In the genomic region with DNA sequence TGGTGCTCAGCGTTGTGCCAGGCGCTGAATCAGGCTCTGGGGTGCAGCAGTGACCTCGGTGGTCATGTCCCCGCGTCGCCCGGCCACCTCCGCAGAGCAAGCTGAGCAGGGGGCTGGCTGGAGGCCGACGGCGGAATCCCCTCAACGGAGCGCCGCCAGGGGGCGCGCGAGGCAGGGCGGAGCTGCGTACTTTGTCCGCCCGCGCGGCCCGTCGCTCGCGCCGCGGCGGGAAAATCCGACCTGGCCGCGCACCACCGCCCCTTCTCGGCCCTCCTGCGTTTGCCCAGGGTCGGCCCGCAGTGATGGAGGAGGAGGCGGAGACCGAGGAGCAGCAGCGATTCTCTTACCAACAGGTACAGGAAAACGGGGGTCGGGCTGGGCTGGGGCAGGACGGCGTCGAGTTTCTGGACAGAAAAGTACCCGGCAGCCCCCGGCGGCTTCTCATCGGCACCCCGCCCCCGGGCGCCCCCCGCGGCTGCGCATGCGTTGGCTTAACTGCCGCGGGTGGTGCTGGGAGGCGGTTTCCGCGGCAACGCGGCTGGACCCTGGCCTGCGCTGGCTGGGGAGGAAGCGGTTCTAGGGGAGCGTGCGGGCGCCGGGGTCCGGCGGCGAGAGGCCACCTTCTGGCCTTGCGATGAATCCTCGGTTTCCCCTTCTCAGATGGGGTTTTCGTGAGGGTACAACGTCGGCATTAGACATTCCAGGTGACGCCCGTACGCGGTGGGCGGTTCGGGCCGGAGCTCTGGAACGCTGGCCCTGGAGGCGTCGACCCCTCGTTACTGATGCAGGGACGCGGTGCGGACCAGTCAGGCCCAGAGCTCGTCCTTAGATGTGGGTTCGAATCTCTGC, we compare ENCODE assay signal across 8 cellular contexts. TPM values are rescaled to one million over a fixed set of nuclear protein-coding genes. Genes with fewer than 3 reads are reported as not detected.
DNase-seq lines count a peak whose midpoint lies in the region; ATAC-seq and TF ChIP-seq lines count a peak whose summit lies in the region.

A gene (plus strand): TSS at position 218 of the 849 bp plus-strand sequence. CDS start 85 bp downstream, at position 303.

- WGBS in trophoblast cell (ENCODE audit: extremely low coverage, insufficient coverage, insufficient read length), result no CpG with 5 or more reads among the region's 94 CpGs
- WGBS in tibial nerve, 2 donors, result 0 to 1% methylated on average over 24 to 39 of the region's 94 CpGs

- peaks cover 19% of the 10 kb centered on the region for H3K4me1 Mint-ChIP-seq in activated naive CD8-positive, alpha-beta T cell treated with anti-CD3 and anti-CD28 coated beads, Interleukin-2, amount 10 ng/mL, durations not matched to agents 7 days and 5 days

- H3K4me1 ChIP-seq in cardiac muscle cell (ENCODE audit: low read depth) (peaks cover 4% of the 10 kb centered on the region), trophoblast cell (ENCODE audit: control insufficient read depth in 1 of 2, insufficient read depth in 2 of 2, low read length in 2 of 2) (peaks cover 3 to 6% of the 10 kb centered on the region in 2 experiments), tibial nerve (peaks cover 0 to 31% (median 5%) of the 10 kb centered on the region in 4 donors)

- H3K9ac ChIP-seq in trophoblast cell (ENCODE audit: low read length), result peak within 1 kb of the TSS; percentile 75

- peak; percentile 93 for DNase-seq in GM12865 (ENCODE audit: low read depth)
- DNase-seq in NCI-H1048 (lab: John Stamatoyannopoulos, UW), result peak; percentile 69
- peak; percentile 65 to 81 for DNase-seq in SW 1271 (lab: John Stamatoyannopoulos, UW)
- peak; percentile 98 for DNase-seq in activated naive CD8-positive, alpha-beta T cell treated with anti-CD3 and anti-CD28 coated beads, Interleukin-2, amount 10 ng/mL, durations not matched to agents 7 days and 5 days
- DNase-seq in cardiac muscle cell (ENCODE audit: low read depth in 1 of 2, low spot score in 1 of 2), result peak; percentile 92 to 93
- peak; percentile 77 to 94 for DNase-seq in trophoblast cell
- peak; percentile 74 to 76 for DNase-seq in tibial nerve (ENCODE audit: low spot score in 2 of 2)

- H3K4me3 Mint-ChIP-seq in activated naive CD8-positive, alpha-beta T cell treated with anti-CD3 and anti-CD28 coated beads, Interleukin-2, amount 10 ng/mL, durations not matched to agents 7 days and 5 days, result peak within 1 kb of the TSS; percentile 92

- H3K36me3 ChIP-seq in cardiac muscle cell, result no peaks in the 10 kb centered on the region
- H3K36me3 ChIP-seq in trophoblast cell (ENCODE audit: control insufficient read depth in 1 of 2, insufficient read depth in 2 of 2, low read length in 2 of 2), result no peaks in the 10 kb centered on the region
- H3K36me3 ChIP-seq in tibial nerve, result peaks cover 0 to 6% (median 0%) of the 10 kb centered on the region in 3 donors

- H2BK120ac ChIP-seq in trophoblast cell (ENCODE audit: insufficient read depth, low read length, poor library complexity), result peak within 1 kb of the TSS; percentile 71

- H3K27ac ChIP-seq in cardiac muscle cell, result peak within 1 kb of the TSS; percentile 29
- peak within 1 kb of the TSS; percentile 65 for H3K27ac ChIP-seq in trophoblast cell (ENCODE audit: low read depth, low read length)
- peak within 1 kb of the TSS in 3 of 4 donors; percentile 64 to 84 (median 82) for H3K27ac ChIP-seq in tibial nerve

- no peaks in the 10 kb centered on the region for H3K27me3 Mint-ChIP-seq in activated naive CD8-positive, alpha-beta T cell treated with anti-CD3 and anti-CD28 coated beads, Interleukin-2, amount 10 ng/mL, durations not matched to agents 7 days and 5 days

- H3K18ac ChIP-seq in trophoblast cell (ENCODE audit: low read length), result peak within 1 kb of the TSS; percentile 73

- TF ChIP-seq EP300 in tibial nerve (IDR thresholded peaks at IDR 0.05), result peak in 1 of 2 donors; percentile 77

- TF ChIP-seq POLR2A in tibial nerve (IDR thresholded peaks at IDR 0.05), result peak in 1 of 2 donors; percentile 20

- H3K4me3 ChIP-seq in GM12865 (ENCODE audit: low read depth, low read length) (peak within 1 kb of the TSS; percentile 93), cardiac muscle cell (peak within 1 kb of the TSS; percentile 59), trophoblast cell (ENCODE audit: low read depth, low read length) (peak within 1 kb of the TSS; percentile 82), tibial nerve (peak within 1 kb of the TSS; percentile 71 to 94 (median 80))

- H2AK5ac ChIP-seq in trophoblast cell (ENCODE audit: low read length), result no peak within 1 kb of the TSS

- TF ChIP-seq CTCF in GM12865 (IDR thresholded peaks at IDR 0.05; ENCODE audit: insufficient read depth, low read depth, low read length, missing control alignments), result peak; percentile 95
- TF ChIP-seq CTCF in cardiac muscle cell (IDR thresholded peaks at IDR 0.05; ENCODE audit: low read depth, low read length), result peak; percentile 86
- TF ChIP-seq CTCF in tibial nerve (IDR thresholded peaks at IDR 0.05), result peak; percentile 97 to 100 (median 98)

- H3K4me2 ChIP-seq in trophoblast cell (ENCODE audit: low read length), result peak within 1 kb of the TSS; percentile 81

- peak within 1 kb of the TSS; percentile 69 for H3K14ac ChIP-seq in trophoblast cell (ENCODE audit: low read length)

- H2AFZ ChIP-seq in trophoblast cell (ENCODE audit: insufficient read depth, low read length, poor library complexity), result peak within 1 kb of the TSS; percentile 86

- H3K23ac ChIP-seq in trophoblast cell (ENCODE audit: low read length), result no peak within 1 kb of the TSS

- H3K36me3 Mint-ChIP-seq in activated naive CD8-positive, alpha-beta T cell treated with anti-CD3 and anti-CD28 coated beads, Interleukin-2, amount 10 ng/mL, durations not matched to agents 7 days and 5 days, result no peaks in the 10 kb centered on the region

- H4K91ac ChIP-seq in trophoblast cell (ENCODE audit: low read depth, low read length), result peak within 1 kb of the TSS; percentile 87

- no peaks in the 10 kb centered on the region for H3K9me3 ChIP-seq in cardiac muscle cell (ENCODE audit: low read depth)
- no peaks in the 10 kb centered on the region for H3K9me3 ChIP-seq in trophoblast cell (ENCODE audit: insufficient read depth, low read depth, low read length)
- H3K9me3 ChIP-seq in tibial nerve, result no peaks in the 10 kb centered on the region

- H3K27me3 ChIP-seq in cardiac muscle cell, result no peaks in the 10 kb centered on the region
- H3K27me3 ChIP-seq in trophoblast cell (ENCODE audit: insufficient read depth, low read length), result no peaks in the 10 kb centered on the region
- H3K27me3 ChIP-seq in tibial nerve, result no peaks in the 10 kb centered on the region

- H3K79me2 ChIP-seq in trophoblast cell (ENCODE audit: control insufficient read depth, insufficient read depth, low read length, poor library complexity), result no peaks in the 10 kb centered on the region

- peak within 1 kb of the TSS; percentile 63 for H4K12ac ChIP-seq in trophoblast cell (ENCODE audit: low read depth, low read length)

- peak within 1 kb of the TSS; percentile 70 for H2BK5ac ChIP-seq in trophoblast cell (ENCODE audit: low read depth, low read length, poor library complexity)

- peaks cover 7% of the 10 kb centered on the region for H3K79me1 ChIP-seq in trophoblast cell (ENCODE audit: low read length)

- peak within 1 kb of the TSS; percentile 89 for H4K8ac ChIP-seq in trophoblast cell (ENCODE audit: low read depth, low read length)

- H2BK12ac ChIP-seq in trophoblast cell (ENCODE audit: low read length), result peak within 1 kb of the TSS; percentile 29

- peak within 1 kb of the TSS; percentile 22 for H3K4ac ChIP-seq in trophoblast cell (ENCODE audit: low read depth, low read length)

- no peaks in the 10 kb centered on the region for H3K9me3 Mint-ChIP-seq in activated naive CD8-positive, alpha-beta T cell treated with anti-CD3 and anti-CD28 coated beads, Interleukin-2, amount 10 ng/mL, durations not matched to agents 7 days and 5 days

- peak; percentile 80 for ATAC-seq in HG02588 (IDR thresholded peaks at IDR 0.05; ENCODE audit: unreplicated experiment)
- peak; percentile 88 for ATAC-seq in activated naive CD8-positive, alpha-beta T cell treated with anti-CD3 and anti-CD28 coated beads, Interleukin-2, amount 10 ng/mL, durations not matched to agents 7 days and 5 days (ENCODE audit: low read depth)

- peak within 1 kb of the TSS; percentile 91 for H3K27ac Mint-ChIP-seq in activated naive CD8-positive, alpha-beta T cell treated with anti-CD3 and anti-CD28 coated beads, Interleukin-2, amount 10 ng/mL, durations not matched to agents 7 days and 5 days

- POLR2A ChIA-PET in activated naive CD8-positive, alpha-beta T cell treated with anti-CD3 and anti-CD28 coated beads, Interleukin-2, amount 10 ng/mL, durations not matched to agents 7 days and 5 days (lab: Charles Lee), result interaction anchor here (0.5 to 3.1 kb wide), 14 partner anchors 10 to 558 kb away, joined by 3 to 24 read pairs (median 3); a partner anchor contains a TSS

RNA-seq across cellular contexts. Expression of the gene that starts here (rescaled TPM):
- total RNA-seq in activated naive CD8-positive, alpha-beta T cell treated with anti-CD3 and anti-CD28 coated beads, Interleukin-2, amount 10 ng/mL, durations not matched to agents 7 days and 5 days, result 10 to 100 TPM; 10.0 to 11.5 TPM
- total RNA-seq in cardiac muscle cell, result 13.4 and 16.0 TPM in 2 replicates
- polyA plus RNA-seq in cardiac muscle cell, result 30.6 and 46.3 TPM in 2 replicates
- polyA plus RNA-seq in trophoblast cell (2013), result 9.9 and 10.6 TPM in 2 replicates
- total RNA-seq in tibial nerve, result 10 to 100 TPM in 2 of 4 donors, 1 to 10 TPM in 2; 3.3 to 15.3 (median 8.6) TPM

Comparison
In these comparisons a context has a peak if more than half of its experiments do, and no peak if none do; other contexts are left out.
1. Peak in every context shown above with its lines: DNase-seq, ATAC-seq, H3K4me3 ChIP-seq and H3K27ac ChIP-seq.
2. H3K27ac ChIP-seq: peak in every context shown above with its lines; median percentile 82 in tibial nerve; 65 in trophoblast cell; 29 in cardiac muscle cell.